Comparison of ENCODE assay signal across 18 cellular contexts in genomic region chr2:11121099-11121822, GRCh38. TPM values are rescaled to one million over a fixed set of nuclear protein-coding genes. Genes with fewer than 3 reads are reported as not detected.
DNase-seq lines count a peak whose midpoint lies in the region; ATAC-seq and TF ChIP-seq lines count a peak whose summit lies in the region.
"Had no signal": no experiment of that assay in that cellular context is flagged by ENCODE, and none has a peak within 500 bp of the region (broad histone marks: within the 10 kb centered on the region; RNA-seq: fewer than 3 reads in every experiment).

No MANE protein-coding gene starts in this region.

- DNase-seq in activated naive CD4-positive, alpha-beta T cell treated with anti-CD3 and anti-CD28 coated beads, Interleukin-2, amount 50 U/mL, for 72 hours (ENCODE audit: low spot score in 2 of 2) = no peak
- DNase-seq in activated naive CD4-positive, alpha-beta T cell (lab: John Stamatoyannopoulos, UW) = no peak
- DNase-seq in fibroblast of mammary gland (ENCODE audit: low read depth) = peak; percentile 20
- no peak for DNase-seq in smooth muscle cell (lab: John Stamatoyannopoulos, UW; ENCODE audit: unreplicated experiment)
- DNase-seq in Right ventricle myocardium superior = no peak
- DNase-seq in GM20000 (ENCODE audit: low spot score) = no peak
- DNase-seq: activated CD8-positive, alpha-beta memory T cell treated with anti-CD3 and anti-CD28 coated beads, Interleukin-2, amount 50 U/mL, for 4 hours; activated naive CD4-positive, alpha-beta T cell treated with anti-CD3 and anti-CD28 coated beads, Interleukin-2, amount 10 ng/mL, durations not matched to agents 7 days and 5 days; effector CD8-positive, alpha-beta T cell; foreskin melanocyte; NCI-H2227 treated with DMSO at 0.1 percent for 48 hours; nucleus accumbens; stimulated activated CD4-positive, alpha-beta T cell treated with anti-CD3 and anti-CD28 coated beads, Interleukin-4, amount 100 ng/mL, for 1 hour had no signal

- H3K27ac ChIP-seq in OCI-LY1 (ENCODE audit: low read depth, low read length, poor library complexity, severe bottlenecking) (no peak overlapping the region), smooth muscle cell (ENCODE audit: low read depth) (no peak overlapping the region)
- H3K27ac ChIP-seq: cardiac muscle cell, tibial nerve had no signal

- H3K79me2 ChIP-seq in OCI-LY1 (ENCODE audit: insufficient read depth, low read length) (no peaks in the 10 kb centered on the region), smooth muscle cell (ENCODE audit: low read depth) (no peaks in the 10 kb centered on the region)

- TF ChIP-seq CTCF in OCI-LY1 (IDR thresholded peaks at IDR 0.05; ENCODE audit: low read length) (no peak), fibroblast of mammary gland (conservative IDR thresholded peaks at IDR 0.05; ENCODE audit: control insufficient read depth, insufficient read depth, low read depth, low read length) (no peak), smooth muscle cell (IDR thresholded peaks at IDR 0.05; ENCODE audit: borderline replicate concordance, insufficient read depth, poor library complexity, severe bottlenecking) (no peak), GM20000 (IDR thresholded peaks at IDR 0.05; ENCODE audit: extremely low read depth, missing control alignments) (no peak)

- WGBS in smooth muscle cell (ENCODE audit: low lambda C conversion rate) = 62% methylated on average over 8 of the region's 8 CpGs

- no peaks in the 10 kb centered on the region for H3K9me3 Mint-ChIP-seq in activated naive CD4-positive, alpha-beta T cell treated with anti-CD3 and anti-CD28 coated beads, Interleukin-2, amount 50 U/mL, for 72 hours
- H3K9me3 Mint-ChIP-seq: activated naive CD4-positive, alpha-beta T cell treated with anti-CD3 and anti-CD28 coated beads, Interleukin-2, amount 10 ng/mL, durations not matched to agents 7 days and 5 days had no signal

- H3K4me1 ChIP-seq in OCI-LY1 (ENCODE audit: insufficient read depth, low read length, severe bottlenecking) (peaks cover 15% of the 10 kb centered on the region), smooth muscle cell (ENCODE audit: low read depth) (no peaks in the 10 kb centered on the region)

- peak overlapping the region; percentile 29; the same call in 1 of the 2 replicates for H3K4me2 ChIP-seq in OCI-LY1 (ENCODE audit: low read length)
- H3K4me2 ChIP-seq in smooth muscle cell = peak overlapping the region; percentile 38

- H4K20me1 ChIP-seq in OCI-LY1 (ENCODE audit: insufficient read depth, low read length) (no peaks in the 10 kb centered on the region), smooth muscle cell (ENCODE audit: low read depth) (no peaks in the 10 kb centered on the region)

- H3F3A ChIP-seq in OCI-LY1 (ENCODE audit: insufficient read depth, low read length) (no peaks in the 10 kb centered on the region), smooth muscle cell (ENCODE audit: low read depth) (no peaks in the 10 kb centered on the region)

- no peaks in the 10 kb centered on the region for H3K9me2 ChIP-seq in OCI-LY1 (ENCODE audit: low read depth, low read length)

- no peaks in the 10 kb centered on the region for H3K36me3 Mint-ChIP-seq in activated naive CD4-positive, alpha-beta T cell treated with anti-CD3 and anti-CD28 coated beads, Interleukin-2, amount 50 U/mL, for 72 hours
- H3K36me3 Mint-ChIP-seq: activated naive CD4-positive, alpha-beta T cell treated with anti-CD3 and anti-CD28 coated beads, Interleukin-2, amount 10 ng/mL, durations not matched to agents 7 days and 5 days had no signal

- H3K9me3 ChIP-seq in OCI-LY1 (ENCODE audit: low read length) (no peaks in the 10 kb centered on the region), smooth muscle cell (replicated peaks; ENCODE audit: low read depth) (no peaks in the 10 kb centered on the region)
- H3K9me3 ChIP-seq: tibial nerve had no signal

- H3K36me3 ChIP-seq in OCI-LY1 (ENCODE audit: insufficient read depth, low read length) (no peaks in the 10 kb centered on the region), smooth muscle cell (ENCODE audit: low read depth) (no peaks in the 10 kb centered on the region)
- H3K36me3 ChIP-seq: cardiac muscle cell, tibial nerve had no signal

- ATAC-seq in activated naive CD4-positive, alpha-beta T cell treated with anti-CD3 and anti-CD28 coated beads, Interleukin-2, amount 50 U/mL, for 72 hours = peak; percentile 34 to 90
- ATAC-seq in HG02798 (IDR thresholded peaks at IDR 0.05; ENCODE audit: poor library complexity, unreplicated experiment) = no peak
- ATAC-seq in Right ventricle myocardium superior (ENCODE audit: poor library complexity) = no peak
- ATAC-seq: sciatic nerve had no signal

- H3K27me3 ChIP-seq in OCI-LY1 (ENCODE audit: insufficient read depth, low read length) = no peaks in the 10 kb centered on the region
- H3K27me3 ChIP-seq in smooth muscle cell (ENCODE audit: low read depth) = no peaks in the 10 kb centered on the region
- H3K27me3 ChIP-seq: tibial nerve had no signal

- no peak overlapping the region for H2AFZ ChIP-seq in OCI-LY1 (ENCODE audit: low read length)
- H2AFZ ChIP-seq in smooth muscle cell (ENCODE audit: low read depth) = no peak overlapping the region

- peak overlapping the region; percentile 26 to 49 for H3K27ac Mint-ChIP-seq in activated naive CD4-positive, alpha-beta T cell treated with anti-CD3 and anti-CD28 coated beads, Interleukin-2, amount 50 U/mL, for 72 hours
- H3K27ac Mint-ChIP-seq: activated naive CD4-positive, alpha-beta T cell treated with anti-CD3 and anti-CD28 coated beads, Interleukin-2, amount 10 ng/mL, durations not matched to agents 7 days and 5 days had no signal

- no peak overlapping the region for H3K4me3 ChIP-seq in OCI-LY1 (ENCODE audit: low read depth, low read length, poor library complexity, severe bottlenecking)
- no peak overlapping the region for H3K4me3 ChIP-seq in fibroblast of mammary gland (ENCODE audit: control insufficient read depth, low read depth, low read length)
- no peak overlapping the region for H3K4me3 ChIP-seq in smooth muscle cell
- H3K4me3 ChIP-seq: cardiac muscle cell had no signal

- intact Hi-C loops in Right ventricle myocardium superior (cut with DNase I) = loop anchor here (10.0 kb wide), 1 partner anchor 226 kb away; no protein-coding TSS in a partner anchor

- no peak overlapping the region for H3K9ac ChIP-seq in OCI-LY1 (ENCODE audit: low read length)
- H3K9ac ChIP-seq in smooth muscle cell (ENCODE audit: low read depth) = no peak overlapping the region

RNA-seq across cellular contexts. Expression of gene SLC66A3, which starts 34.0 kb away (rescaled TPM):
- 10 to 100 TPM in 1 of 2 donors, 1 to 10 TPM in 1; 6.9 to 12.3 TPM for total RNA-seq in activated naive CD4-positive, alpha-beta T cell treated with anti-CD3 and anti-CD28 coated beads, Interleukin-2, amount 50 U/mL, for 72 hours
- 37.2 and 41.0 TPM in 2 replicates for total RNA-seq in smooth muscle cell
- 27.4 and 33.5 TPM in 2 replicates for polyA plus RNA-seq in smooth muscle cell
- total RNA-seq in Right ventricle myocardium superior = 6.9 TPM

Comparison
In these comparisons a context has a peak if more than half of its experiments do, and no peak if none do; other contexts are left out.
1. ATAC-seq: peak in activated naive CD4-positive, alpha-beta T cell treated with anti-CD3 and anti-CD28 coated beads, Interleukin-2, amount 50 U/mL, for 72 hours (2 of 2); none in HG02798 (single experiment) and Right ventricle myocardium superior (single experiment).